ENCODE assay signal across 29 cellular contexts in genomic region chr2:171563301-171563700, GRCh38.
"Had no signal": no experiment of that assay in that cellular context is flagged by ENCODE, and none has a peak within 500 bp of the region (broad histone marks: within the 10 kb centered on the region; RNA-seq: fewer than 3 reads in every experiment).

No MANE protein-coding gene starts in this region.

- H3K4me1 Mint-ChIP-seq: immature natural killer cell; mesothelial cell of epicardium; naive thymus-derived CD4-positive, alpha-beta T cell; stimulated activated effector memory CD8-positive, alpha-beta T cell treated with anti-CD3 and anti-CD28 coated beads, Interleukin-12 subunit alpha, Interleukin-12 subunit beta, amount 100 ng/mL, for 72 hours had no signal

- H3K9me3 Mint-ChIP-seq: effector memory CD8-positive, alpha-beta T cell; immature natural killer cell; mesothelial cell of epicardium; naive thymus-derived CD4-positive, alpha-beta T cell; nephron; stimulated activated effector memory CD8-positive, alpha-beta T cell treated with anti-CD3 and anti-CD28 coated beads, Interleukin-12 subunit alpha, Interleukin-12 subunit beta, amount 100 ng/mL, for 72 hours; type B pancreatic cell had no signal

- FAIRE-seq: endometrium, frontal cortex, urothelium cell line had no signal

- DNase-seq: dermis blood vessel endothelial cell; effector memory CD8-positive, alpha-beta T cell; erythroblast; hypothalamus; immature natural killer cell; islet precursor cell; kidney glomerular epithelial cell; left ventricle myocardium superior; lower lobe of right lung; naive thymus-derived CD4-positive, alpha-beta T cell; nucleus accumbens; stimulated activated CD4-positive, alpha-beta T cell treated with anti-CD3 and anti-CD28 coated beads, Interleukin-12 subunit alpha, Interleukin-12 subunit beta, amount 100 ng/mL, for 4 hours; stimulated activated CD4-positive, alpha-beta T cell treated with anti-CD3 and anti-CD28 coated beads, Interleukin-1b, Interleukin-23, amount 100 ng/mL, for 48 hours; stimulated activated CD4-positive, alpha-beta T cell treated with anti-CD3 and anti-CD28 coated beads, Interleukin-4, amount 100 ng/mL, for 1 hour; stimulated activated naive CD4-positive, alpha-beta T cell treated with Interleukin-2 at 50 U/mL for 16 hours; stomach; tibial artery had no signal

- H3K36me3 ChIP-seq: lower lobe of right lung, prostate gland, right atrium auricular region, stomach, tibial artery had no signal

- H3K4me1 ChIP-seq: lower lobe of right lung, right atrium auricular region, tibial artery had no signal

- H3K27ac ChIP-seq: coronary artery, lower lobe of right lung, prostate gland, right atrium auricular region, stomach, tibial artery had no signal

- H3K4me3 Mint-ChIP-seq: effector memory CD8-positive, alpha-beta T cell; immature natural killer cell; mesothelial cell of epicardium; naive thymus-derived CD4-positive, alpha-beta T cell; nephron; stimulated activated effector memory CD8-positive, alpha-beta T cell treated with anti-CD3 and anti-CD28 coated beads, Interleukin-12 subunit alpha, Interleukin-12 subunit beta, amount 100 ng/mL, for 72 hours; type B pancreatic cell had no signal

- H3K4me2 ChIP-seq: smooth muscle cell had no signal

- H3K9me3 ChIP-seq: lower lobe of right lung, prostate gland, right atrium auricular region, stomach, tibial artery had no signal

- H3K27me3 ChIP-seq: right atrium auricular region, stomach, tibial artery had no signal

- H3K27ac Mint-ChIP-seq: effector memory CD8-positive, alpha-beta T cell; immature natural killer cell; mesothelial cell of epicardium; naive thymus-derived CD4-positive, alpha-beta T cell; nephron; stimulated activated effector memory CD8-positive, alpha-beta T cell treated with anti-CD3 and anti-CD28 coated beads, Interleukin-12 subunit alpha, Interleukin-12 subunit beta, amount 100 ng/mL, for 72 hours; type B pancreatic cell had no signal

- ATAC-seq: effector memory CD8-positive, alpha-beta T cell; left ventricle myocardium superior; lower lobe of right lung; naive thymus-derived CD4-positive, alpha-beta T cell; sciatic nerve; stimulated activated effector memory CD8-positive, alpha-beta T cell treated with anti-CD3 and anti-CD28 coated beads, Interleukin-12 subunit alpha, Interleukin-12 subunit beta, amount 100 ng/mL, for 72 hours had no signal

- H3K4me3 ChIP-seq: coronary artery, lower lobe of right lung, prostate gland, right atrium auricular region, smooth muscle cell, stomach, tibial artery had no signal

- H3K36me3 Mint-ChIP-seq: immature natural killer cell; mesothelial cell of epicardium; naive thymus-derived CD4-positive, alpha-beta T cell; stimulated activated effector memory CD8-positive, alpha-beta T cell treated with anti-CD3 and anti-CD28 coated beads, Interleukin-12 subunit alpha, Interleukin-12 subunit beta, amount 100 ng/mL, for 72 hours; type B pancreatic cell had no signal
